ENCODE assay signal across 1 cellular context in the genomic region with DNA sequence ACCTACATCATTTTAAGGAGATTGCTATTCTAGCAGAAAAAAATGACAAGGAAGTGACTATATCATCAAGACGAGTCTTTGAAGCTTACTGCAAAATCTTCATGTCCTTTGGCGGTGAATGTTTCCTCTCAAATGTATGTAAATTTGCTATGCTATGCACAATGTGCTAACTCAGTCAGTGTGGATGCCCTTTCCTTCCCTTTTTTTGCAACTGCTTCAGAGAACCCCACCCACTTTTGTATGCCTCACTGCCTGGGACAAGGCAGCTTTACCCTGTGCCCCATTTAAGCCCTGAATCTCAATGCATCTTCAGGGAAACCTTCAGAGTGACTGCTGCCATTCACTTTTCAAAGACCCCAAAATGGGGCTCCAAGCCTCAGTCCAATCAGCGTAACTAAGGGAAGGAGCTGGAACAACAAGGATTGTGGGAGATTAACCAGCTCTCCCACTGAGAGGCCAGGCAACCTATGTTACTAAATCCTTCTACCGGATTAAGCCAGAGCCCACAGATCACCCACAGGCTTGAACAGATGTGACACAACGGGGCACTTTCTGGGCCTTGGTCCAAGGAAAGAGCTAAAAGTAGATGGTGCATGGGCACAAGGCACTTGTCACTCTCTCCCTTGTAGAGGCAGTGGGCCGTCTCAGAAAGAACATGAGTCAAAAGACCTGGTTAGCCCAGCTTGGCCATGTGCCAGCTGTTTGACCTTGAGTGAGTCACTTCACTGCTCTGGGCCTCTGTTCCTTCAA.
A peak's percentile ranks its signal among the peaks of the same experiment; 100 is the strongest.
TF ChIP-seq lines count a peak whose summit lies in the region.

No MANE protein-coding gene starts in this region.

TF ChIP-seq in HEK293, 187 proteins besides CTCF, POLR2A, EP300 and RAD21 (continued from another document and continues in another):
- TF ChIP-seq, protein P1, sequence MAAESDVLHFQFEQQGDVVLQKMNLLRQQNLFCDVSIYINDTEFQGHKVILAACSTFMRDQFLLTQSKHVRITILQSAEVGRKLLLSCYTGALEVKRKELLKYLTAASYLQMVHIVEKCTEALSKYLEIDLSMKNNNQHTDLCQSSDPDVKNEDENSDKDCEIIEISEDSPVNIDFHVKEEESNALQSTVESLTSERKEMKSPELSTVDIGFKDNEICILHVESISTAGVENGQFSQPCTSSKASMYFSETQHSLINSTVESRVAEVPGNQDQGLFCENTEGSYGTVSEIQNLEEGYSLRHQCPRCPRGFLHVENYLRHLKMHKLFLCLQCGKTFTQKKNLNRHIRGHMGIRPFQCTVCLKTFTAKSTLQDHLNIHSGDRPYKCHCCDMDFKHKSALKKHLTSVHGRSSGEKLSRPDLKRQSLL (tag by site-specific recombination; IDR thresholded peaks at IDR 0.05): no peak
- no peak for TF ChIP-seq ZXDB (tag by site-specific recombination; IDR thresholded peaks at IDR 0.05)
- TF ChIP-seq ZBTB17 (tag by site-specific recombination; IDR thresholded peaks at IDR 0.05): 0 out of 2 replicates have a peak, but pooled peaks have one; percentile 21
- TF ChIP-seq KLF16 (tag by site-specific recombination; IDR thresholded peaks at IDR 0.05): no peak
- no peak for TF ChIP-seq ZNF266 (tag by site-specific recombination; IDR thresholded peaks at IDR 0.05; ENCODE audit: low read depth)
- no peak for TF ChIP-seq GLI2 (tag by site-specific recombination; IDR thresholded peaks at IDR 0.05; ENCODE audit: borderline replicate concordance, low read depth)
- no peak for TF ChIP-seq PRDM1 (tag by site-specific recombination; IDR thresholded peaks at IDR 0.05)
- 0 out of 2 replicates have a peak, but pooled peaks have one; percentile 17 for TF ChIP-seq ZNF549 (tag by site-specific recombination; IDR thresholded peaks at IDR 0.05)
- TF ChIP-seq OVOL3 (tag by site-specific recombination; IDR thresholded peaks at IDR 0.05): no peak
- TF ChIP-seq ZEB2 (tag by site-specific recombination; IDR thresholded peaks at IDR 0.05): 0 out of 2 replicates have a peak, but pooled peaks have one; percentile 24
- TF ChIP-seq REPIN1 (tag by site-specific recombination; IDR thresholded peaks at IDR 0.05; ENCODE audit: low read depth): no peak
- peak; percentile 50; the same call in 1 of the 2 replicates for TF ChIP-seq ZNF629 (tag by site-specific recombination; IDR thresholded peaks at IDR 0.05)
- no peak for TF ChIP-seq ZNF394 (tag by site-specific recombination; IDR thresholded peaks at IDR 0.05; ENCODE audit: borderline replicate concordance)
- peak; percentile 24 for TF ChIP-seq ZNF529 (tag by site-specific recombination; IDR thresholded peaks at IDR 0.05; ENCODE audit: insufficient replicate concordance)
- TF ChIP-seq, protein P2, sequence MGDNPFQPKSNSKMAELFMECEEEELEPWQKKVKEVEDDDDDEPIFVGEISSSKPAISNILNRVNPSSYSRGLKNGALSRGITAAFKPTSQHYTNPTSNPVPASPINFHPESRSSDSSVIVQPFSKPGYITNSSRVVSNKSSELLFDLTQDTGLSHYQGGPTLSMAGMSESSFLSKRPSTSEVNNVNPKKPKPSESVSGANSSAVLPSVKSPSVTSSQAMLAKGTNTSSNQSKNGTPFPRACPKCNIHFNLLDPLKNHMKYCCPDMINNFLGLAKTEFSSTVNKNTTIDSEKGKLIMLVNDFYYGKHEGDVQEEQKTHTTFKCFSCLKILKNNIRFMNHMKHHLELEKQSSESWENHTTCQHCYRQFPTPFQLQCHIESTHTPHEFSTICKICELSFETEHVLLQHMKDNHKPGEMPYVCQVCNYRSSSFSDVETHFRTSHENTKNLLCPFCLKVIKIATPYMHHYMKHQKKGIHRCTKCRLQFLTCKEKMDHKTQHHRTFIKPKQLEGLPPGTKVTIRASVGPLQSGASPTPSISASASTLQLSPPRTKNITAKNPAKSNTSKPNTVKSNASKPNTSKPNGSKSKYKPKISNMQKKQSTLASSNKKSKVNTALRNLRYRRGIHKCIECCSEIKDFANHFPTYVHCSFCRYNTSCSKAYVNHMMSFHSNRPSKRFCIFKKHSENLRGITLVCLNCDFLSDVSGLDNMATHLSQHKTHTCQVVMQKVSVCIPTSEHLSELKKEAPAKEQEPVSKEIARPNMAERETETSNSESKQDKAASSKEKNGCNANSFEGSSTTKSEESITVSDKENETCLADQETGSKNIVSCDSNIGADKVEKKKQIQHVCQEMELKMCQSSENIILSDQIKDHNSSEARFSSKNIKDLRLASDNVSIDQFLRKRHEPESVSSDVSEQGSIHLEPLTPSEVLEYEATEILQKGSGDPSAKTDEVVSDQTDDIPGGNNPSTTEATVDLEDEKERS (tag by site-specific recombination; IDR thresholded peaks at IDR 0.05): no peak
- no peak for TF ChIP-seq ZNF670 (tag by site-specific recombination; IDR thresholded peaks at IDR 0.05; ENCODE audit: low read depth)
- no peak for TF ChIP-seq KLF8 (tag by site-specific recombination; IDR thresholded peaks at IDR 0.05)
- TF ChIP-seq ZNF473 (tag by site-specific recombination; IDR thresholded peaks at IDR 0.05): no peak
- TF ChIP-seq SP3 (tag by site-specific recombination; IDR thresholded peaks at IDR 0.05): no peak
- no peak for TF ChIP-seq ZNF121 (tag by site-specific recombination; IDR thresholded peaks at IDR 0.05)
- peak; percentile 63 for TF ChIP-seq ZFHX2 (tag by site-specific recombination; conservative IDR thresholded peaks at IDR 0.05)
- TF ChIP-seq ZNF184 (tag by site-specific recombination; IDR thresholded peaks at IDR 0.05): peak; percentile 85
- TF ChIP-seq, protein P3, sequence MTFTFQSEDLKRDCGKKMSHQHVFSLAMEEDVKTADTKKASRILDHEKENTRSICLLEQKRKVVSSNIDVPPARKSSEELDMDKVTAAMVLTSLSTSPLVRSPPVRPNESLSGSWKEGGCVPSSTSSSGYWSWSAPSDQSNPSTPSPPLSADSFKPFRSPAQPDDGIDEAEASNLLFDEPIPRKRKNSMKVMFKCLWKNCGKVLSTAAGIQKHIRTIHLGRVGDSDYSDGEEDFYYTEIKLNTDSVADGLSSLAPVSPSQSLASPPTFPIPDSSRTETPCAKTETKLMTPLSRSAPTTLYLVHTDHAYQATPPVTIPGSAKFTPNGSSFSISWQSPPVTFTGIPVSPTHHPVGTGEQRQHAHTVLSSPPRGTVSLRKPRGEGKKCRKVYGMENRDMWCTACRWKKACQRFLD (tag by site-specific recombination; IDR thresholded peaks at IDR 0.05): no peak
- TF ChIP-seq ZNF341 (tag by site-specific recombination; IDR thresholded peaks at IDR 0.05; ENCODE audit: low read depth): no peak
- TF ChIP-seq, protein P4, sequence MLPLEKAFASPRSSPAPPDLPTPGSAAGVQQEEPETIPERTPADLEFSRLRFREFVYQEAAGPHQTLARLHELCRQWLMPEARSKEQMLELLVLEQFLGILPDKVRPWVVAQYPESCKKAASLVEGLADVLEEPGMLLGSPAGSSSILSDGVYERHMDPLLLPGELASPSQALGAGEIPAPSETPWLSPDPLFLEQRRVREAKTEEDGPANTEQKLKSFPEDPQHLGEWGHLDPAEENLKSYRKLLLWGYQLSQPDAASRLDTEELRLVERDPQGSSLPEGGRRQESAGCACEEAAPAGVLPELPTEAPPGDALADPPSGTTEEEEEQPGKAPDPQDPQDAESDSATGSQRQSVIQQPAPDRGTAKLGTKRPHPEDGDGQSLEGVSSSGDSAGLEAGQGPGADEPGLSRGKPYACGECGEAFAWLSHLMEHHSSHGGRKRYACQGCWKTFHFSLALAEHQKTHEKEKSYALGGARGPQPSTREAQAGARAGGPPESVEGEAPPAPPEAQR (tag by site-specific recombination; IDR thresholded peaks at IDR 0.05): no peak
- TF ChIP-seq ZBTB8A (tag by site-specific recombination; IDR thresholded peaks at IDR 0.05): peak; percentile 40
- TF ChIP-seq ZNF202 (tag by site-specific recombination; IDR thresholded peaks at IDR 0.05; ENCODE audit: borderline replicate concordance): no peak
- TF ChIP-seq, protein P5, sequence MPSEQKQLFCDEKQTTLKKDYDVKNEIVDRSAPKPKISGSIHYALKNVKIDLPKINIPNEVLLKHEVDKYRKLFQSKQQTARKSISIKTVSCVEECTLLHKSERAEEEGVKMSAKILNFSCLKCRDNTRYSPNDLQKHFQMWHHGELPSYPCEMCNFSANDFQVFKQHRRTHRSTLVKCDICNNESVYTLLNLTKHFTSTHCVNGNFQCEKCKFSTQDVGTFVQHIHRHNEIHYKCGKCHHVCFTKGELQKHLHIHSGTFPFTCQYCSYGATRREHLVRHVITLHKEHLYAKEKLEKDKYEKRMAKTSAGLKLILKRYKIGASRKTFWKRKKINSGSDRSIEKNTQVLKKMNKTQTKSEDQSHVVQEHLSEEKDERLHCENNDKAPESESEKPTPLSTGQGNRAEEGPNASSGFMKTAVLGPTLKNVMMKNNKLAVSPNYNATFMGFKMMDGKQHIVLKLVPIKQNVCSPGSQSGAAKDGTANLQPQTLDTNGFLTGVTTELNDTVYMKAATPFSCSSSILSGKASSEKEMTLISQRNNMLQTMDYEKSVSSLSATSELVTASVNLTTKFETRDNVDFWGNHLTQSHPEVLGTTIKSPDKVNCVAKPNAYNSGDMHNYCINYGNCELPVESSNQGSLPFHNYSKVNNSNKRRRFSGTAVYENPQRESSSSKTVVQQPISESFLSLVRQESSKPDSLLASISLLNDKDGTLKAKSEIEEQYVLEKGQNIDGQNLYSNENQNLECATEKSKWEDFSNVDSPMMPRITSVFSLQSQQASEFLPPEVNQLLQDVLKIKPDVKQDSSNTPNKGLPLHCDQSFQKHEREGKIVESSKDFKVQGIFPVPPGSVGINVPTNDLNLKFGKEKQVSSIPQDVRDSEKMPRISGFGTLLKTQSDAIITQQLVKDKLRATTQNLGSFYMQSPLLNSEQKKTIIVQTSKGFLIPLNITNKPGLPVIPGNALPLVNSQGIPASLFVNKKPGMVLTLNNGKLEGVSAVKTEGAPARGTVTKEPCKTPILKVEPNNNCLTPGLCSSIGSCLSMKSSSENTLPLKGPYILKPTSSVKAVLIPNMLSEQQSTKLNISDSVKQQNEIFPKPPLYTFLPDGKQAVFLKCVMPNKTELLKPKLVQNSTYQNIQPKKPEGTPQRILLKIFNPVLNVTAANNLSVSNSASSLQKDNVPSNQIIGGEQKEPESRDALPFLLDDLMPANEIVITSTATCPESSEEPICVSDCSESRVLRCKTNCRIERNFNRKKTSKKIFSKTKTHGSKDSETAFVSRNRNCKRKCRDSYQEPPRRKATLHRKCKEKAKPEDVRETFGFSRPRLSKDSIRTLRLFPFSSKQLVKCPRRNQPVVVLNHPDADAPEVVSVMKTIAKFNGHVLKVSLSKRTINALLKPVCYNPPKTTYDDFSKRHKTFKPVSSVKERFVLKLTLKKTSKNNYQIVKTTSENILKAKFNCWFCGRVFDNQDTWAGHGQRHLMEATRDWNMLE (tag by site-specific recombination; conservative IDR thresholded peaks at IDR 0.05; ENCODE audit: low read depth): no peak
- TF ChIP-seq ZNF19 (tag by site-specific recombination; IDR thresholded peaks at IDR 0.05; ENCODE audit: low read depth): no peak
- no peak for TF ChIP-seq KLF10 (tag by site-specific recombination; IDR thresholded peaks at IDR 0.05)
- no peak for TF ChIP-seq GFI1B (tag by site-specific recombination; IDR thresholded peaks at IDR 0.05)
- TF ChIP-seq ZNF707 (tag by site-specific recombination; IDR thresholded peaks at IDR 0.05): no peak
- TF ChIP-seq ZNF624 (tag by site-specific recombination; IDR thresholded peaks at IDR 0.05): no peak
- TF ChIP-seq MYNN (tag by site-specific recombination; IDR thresholded peaks at IDR 0.05; ENCODE audit: borderline replicate concordance): no peak
- no peak for TF ChIP-seq ZNF138 (tag by site-specific recombination; IDR thresholded peaks at IDR 0.05; ENCODE audit: borderline replicate concordance)
- TF ChIP-seq ZNF23 (tag by site-specific recombination; IDR thresholded peaks at IDR 0.05; ENCODE audit: borderline replicate concordance): no peak
- no peak for TF ChIP-seq ZSCAN30 (tag by site-specific recombination; IDR thresholded peaks at IDR 0.05)
- TF ChIP-seq ZNF423 (tag by site-specific recombination; IDR thresholded peaks at IDR 0.05): no peak; the same call in 1 of the 2 replicates
- TF ChIP-seq, protein P6, sequence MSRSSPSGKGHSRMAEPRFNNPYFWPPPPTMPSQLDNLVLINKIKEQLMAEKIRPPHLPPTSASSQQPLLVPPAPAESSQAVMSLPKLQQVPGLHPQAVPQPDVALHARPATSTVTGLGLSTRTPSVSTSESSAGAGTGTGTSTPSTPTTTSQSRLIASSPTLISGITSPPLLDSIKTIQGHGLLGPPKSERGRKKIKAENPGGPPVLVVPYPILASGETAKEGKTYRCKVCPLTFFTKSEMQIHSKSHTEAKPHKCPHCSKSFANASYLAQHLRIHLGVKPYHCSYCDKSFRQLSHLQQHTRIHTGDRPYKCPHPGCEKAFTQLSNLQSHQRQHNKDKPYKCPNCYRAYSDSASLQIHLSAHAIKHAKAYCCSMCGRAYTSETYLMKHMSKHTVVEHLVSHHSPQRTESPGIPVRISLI (tag by site-specific recombination; IDR thresholded peaks at IDR 0.05): no peak
- TF ChIP-seq KLF7 (tag by site-specific recombination; IDR thresholded peaks at IDR 0.05; ENCODE audit: borderline replicate concordance): no peak
- no peak for TF ChIP-seq ZNF391 (tag by site-specific recombination; IDR thresholded peaks at IDR 0.05; ENCODE audit: borderline replicate concordance, low read depth)
- TF ChIP-seq ZNF114 (tag by site-specific recombination; IDR thresholded peaks at IDR 0.05): no peak
- TF ChIP-seq, protein P7, sequence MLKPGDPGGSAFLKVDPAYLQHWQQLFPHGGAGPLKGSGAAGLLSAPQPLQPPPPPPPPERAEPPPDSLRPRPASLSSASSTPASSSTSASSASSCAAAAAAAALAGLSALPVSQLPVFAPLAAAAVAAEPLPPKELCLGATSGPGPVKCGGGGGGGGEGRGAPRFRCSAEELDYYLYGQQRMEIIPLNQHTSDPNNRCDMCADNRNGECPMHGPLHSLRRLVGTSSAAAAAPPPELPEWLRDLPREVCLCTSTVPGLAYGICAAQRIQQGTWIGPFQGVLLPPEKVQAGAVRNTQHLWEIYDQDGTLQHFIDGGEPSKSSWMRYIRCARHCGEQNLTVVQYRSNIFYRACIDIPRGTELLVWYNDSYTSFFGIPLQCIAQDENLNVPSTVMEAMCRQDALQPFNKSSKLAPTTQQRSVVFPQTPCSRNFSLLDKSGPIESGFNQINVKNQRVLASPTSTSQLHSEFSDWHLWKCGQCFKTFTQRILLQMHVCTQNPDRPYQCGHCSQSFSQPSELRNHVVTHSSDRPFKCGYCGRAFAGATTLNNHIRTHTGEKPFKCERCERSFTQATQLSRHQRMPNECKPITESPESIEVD (tag by site-specific recombination; IDR thresholded peaks at IDR 0.05): no peak
- no peak for TF ChIP-seq ZNF501 (tag by site-specific recombination; IDR thresholded peaks at IDR 0.05)
- TF ChIP-seq ZNF626 (tag by site-specific recombination; IDR thresholded peaks at IDR 0.05): 0 out of 2 replicates have a peak, but pooled peaks have one; percentile 22
- TF ChIP-seq, protein P8, sequence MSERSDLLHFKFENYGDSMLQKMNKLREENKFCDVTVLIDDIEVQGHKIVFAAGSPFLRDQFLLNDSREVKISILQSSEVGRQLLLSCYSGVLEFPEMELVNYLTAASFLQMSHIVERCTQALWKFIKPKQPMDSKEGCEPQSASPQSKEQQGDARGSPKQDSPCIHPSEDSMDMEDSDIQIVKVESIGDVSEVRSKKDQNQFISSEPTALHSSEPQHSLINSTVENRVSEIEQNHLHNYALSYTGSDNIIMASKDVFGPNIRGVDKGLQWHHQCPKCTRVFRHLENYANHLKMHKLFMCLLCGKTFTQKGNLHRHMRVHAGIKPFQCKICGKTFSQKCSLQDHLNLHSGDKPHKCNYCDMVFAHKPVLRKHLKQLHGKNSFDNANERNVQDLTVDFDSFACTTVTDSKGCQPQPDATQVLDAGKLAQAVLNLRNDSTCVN (tag by site-specific recombination; optimal IDR thresholded peaks at IDR 0.05): no peak
